In genomic region chrX:71618303-71618721, GRCh38 we compare ENCODE assay signal across 9 cellular contexts. TPM values are rescaled to one million over a fixed set of nuclear protein-coding genes. Genes with fewer than 3 reads are reported as not detected.
DNase-seq lines count a peak whose midpoint lies in the region; ATAC-seq and TF ChIP-seq lines count a peak whose summit lies in the region.
"Had no signal": no experiment of that assay in that cellular context is flagged by ENCODE, and none has a peak within 500 bp of the region (broad histone marks: within the 10 kb centered on the region; RNA-seq: fewer than 3 reads in every experiment).

TSS of gene CXCR3 (minus strand) at chrX:71618511. CDS start at chrX:71618449, 62 bp downstream.

- no peak within 1 kb of the TSS for H3K4me2 ChIP-seq in neuronal stem cell (ENCODE audit: insufficient read depth, low read length, poor library complexity, severe bottlenecking)

- H2BK12ac ChIP-seq in neuronal stem cell (ENCODE audit: low read length), result no peak within 1 kb of the TSS

- no peak within 1 kb of the TSS for H3K14ac ChIP-seq in neuronal stem cell (ENCODE audit: low read length)

- no peak within 1 kb of the TSS for H3K23ac ChIP-seq in neuronal stem cell (ENCODE audit: low read depth, low read length, poor library complexity)

- H3K27ac ChIP-seq in lower lobe of right lung, result no peak within 1 kb of the TSS
- no peak within 1 kb of the TSS for H3K27ac ChIP-seq in neuronal stem cell (replicated peaks; ENCODE audit: low read length)

- H3K36me3 ChIP-seq in lower lobe of right lung (peaks cover 5% of the 10 kb centered on the region), neuronal stem cell (replicated peaks in 1 of 2; ENCODE audit: control insufficient read depth in 2 of 2, insufficient read depth in 2 of 2, low read length in 2 of 2) (no peaks in the 10 kb centered on the region)

- H3K18ac ChIP-seq in neuronal stem cell (ENCODE audit: low read length), result no peak within 1 kb of the TSS

- H2BK5ac ChIP-seq in neuronal stem cell (ENCODE audit: low read length), result no peak within 1 kb of the TSS

- H4K91ac ChIP-seq in neuronal stem cell (ENCODE audit: low read depth, low read length, poor library complexity), result no peak within 1 kb of the TSS

- no peak within 1 kb of the TSS for H3K4ac ChIP-seq in neuronal stem cell (ENCODE audit: low read length)

- H3K79me1 ChIP-seq in neuronal stem cell (ENCODE audit: low read depth, low read length), result no peaks in the 10 kb centered on the region

- H2AFZ ChIP-seq in neuronal stem cell (ENCODE audit: low read length), result no peak within 1 kb of the TSS

- peak; percentile 42 for ATAC-seq in GM21423 (IDR thresholded peaks at IDR 0.05; ENCODE audit: unreplicated experiment)
- ATAC-seq in lower lobe of right lung, result peak; percentile 26 to 39

- intact Hi-C loops in lower lobe of right lung (cut with DNase I), result no loop called here

- no CpG with 5 or more reads among the region's 4 CpGs for WGBS in neuronal stem cell (ENCODE audit: extremely low coverage in 2 of 2, insufficient read length in 2 of 2, insufficient replicate concordance in 1 of 2), 2 donors

- H3K9me3 ChIP-seq in lower lobe of right lung (no peaks in the 10 kb centered on the region), neuronal stem cell (replicated peaks in 1 of 2; ENCODE audit: control insufficient read depth in 2 of 2, insufficient read depth in 1 of 2, low read depth in 1 of 2, low read length in 2 of 2) (no peaks in the 10 kb centered on the region)

- H2BK15ac ChIP-seq in neuronal stem cell (ENCODE audit: low read length), result no peak within 1 kb of the TSS

- TF ChIP-seq CTCF in lower lobe of right lung (IDR thresholded peaks at IDR 0.05) (no peak), foreskin fibroblast (IDR thresholded peaks at IDR 0.05; ENCODE audit: low read depth, low read length) (no peak)

- H3K4me1 ChIP-seq in lower lobe of right lung (peaks cover 16% of the 10 kb centered on the region), neuronal stem cell (ENCODE audit: control insufficient read depth in 2 of 2, insufficient read depth in 1 of 2, low read depth in 1 of 2, low read length in 2 of 2) (no peaks in the 10 kb centered on the region)

- H2AK5ac ChIP-seq in neuronal stem cell (ENCODE audit: low read depth, low read length), result no peak within 1 kb of the TSS

- H3K9ac ChIP-seq in neuronal stem cell (ENCODE audit: low read depth, low read length, poor library complexity), result no peak within 1 kb of the TSS

- H3K27me3 ChIP-seq in lower lobe of right lung (ENCODE audit: low read depth) (no peaks in the 10 kb centered on the region), neuronal stem cell (ENCODE audit: control insufficient read depth in 3 of 3, insufficient read depth in 3 of 3, low read depth in 1 of 3, low read length in 3 of 3) (peaks cover 0 to 7% (median 0%) of the 10 kb centered on the region in 3 experiments)

- H2BK120ac ChIP-seq in neuronal stem cell (ENCODE audit: low read depth, low read length), result no peak within 1 kb of the TSS

- H3K4me3 ChIP-seq in lower lobe of right lung (peak within 1 kb of the TSS; percentile 11), foreskin fibroblast (ENCODE audit: low read depth in 1 of 2, low read length in 2 of 2) (no peak within 1 kb of the TSS), neuronal stem cell (ENCODE audit: low read length in 2 of 2) (no peak within 1 kb of the TSS)

- DNase-seq in CD1c-positive myeloid dendritic cell (ENCODE audit: extremely low spot score), result peak; percentile 47
- DNase-seq in Kasumi-1 (lab: John Stamatoyannopoulos, UW), result peak; percentile 86 to 92
- DNase-seq in activated CD8-positive, alpha-beta memory T cell treated with anti-CD3 and anti-CD28 coated beads for 48 hours (ENCODE audit: low read depth in 2 of 3, low spot score in 2 of 3), result peak; percentile 48 to 66 (median 55)
- DNase-seq in lower lobe of right lung, result peak; percentile 54
- no peak for DNase-seq in foreskin fibroblast
- DNase-seq in NCI-H510A treated with DMSO at 0.1 percent for 48 hours (lab: John Stamatoyannopoulos, UW), result no peak
- DNase-seq in neuronal stem cell (ENCODE audit: low spot score), result no peak

- no peak within 1 kb of the TSS for H4K8ac ChIP-seq in neuronal stem cell (ENCODE audit: low read depth, low read length)

RNA-seq across cellular contexts. Expression of gene CXCR3, which starts in this region (rescaled TPM):
- 1.9 TPM for total RNA-seq in lower lobe of right lung
- polyA plus RNA-seq in neuronal stem cell (2013, experiment 1 of 2), result not detected
- not detected for polyA plus RNA-seq in neuronal stem cell (2013, experiment 2 of 2)
- polyA plus RNA-seq: BJ had no signal

Comparison
In these comparisons a context has a peak if more than half of its experiments do, and no peak if none do; other contexts are left out.
1. DNase-seq: peak in CD1c-positive myeloid dendritic cell (single experiment), Kasumi-1 (2 of 2), activated CD8-positive, alpha-beta memory T cell treated with anti-CD3 and anti-CD28 coated beads for 48 hours (3 of 3) and lower lobe of right lung (single experiment); none in foreskin fibroblast (0 of 2), NCI-H510A treated with DMSO at 0.1 percent for 48 hours (single experiment) and neuronal stem cell (single experiment).